ENCODE assay signal across 37 cellular contexts in the genomic region with DNA sequence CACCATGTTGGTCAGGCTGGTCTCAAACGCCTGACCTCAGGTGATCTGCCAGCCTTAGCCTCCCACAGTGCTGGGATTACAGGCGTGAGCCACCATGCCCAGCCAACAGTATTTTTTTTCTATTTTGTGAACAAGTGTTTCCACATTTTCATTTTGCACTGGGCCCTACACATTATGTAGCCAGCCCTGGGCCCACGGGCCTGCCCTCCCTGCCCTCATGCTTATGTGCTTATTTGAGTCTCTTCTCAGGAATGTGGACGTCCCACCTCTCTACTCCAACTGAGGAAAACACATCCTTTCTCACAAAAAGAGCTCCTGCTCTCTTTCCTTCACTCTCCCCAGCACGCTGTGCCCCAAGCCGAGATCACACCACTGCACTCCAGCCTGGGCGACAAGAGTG. TPM values are rescaled to one million over a fixed set of nuclear protein-coding genes. Genes with fewer than 3 reads are reported as not detected.
"Had no signal": no experiment of that assay in that cellular context is flagged by ENCODE, and none has a peak within 500 bp of the region (broad histone marks: within the 10 kb centered on the region; RNA-seq: fewer than 3 reads in every experiment).

No MANE protein-coding gene starts in this region.

- H3K4me1 Mint-ChIP-seq: activated B cell treated with CpG ODN at 0.5 μM for 24 hours; activated naive CD4-positive, alpha-beta T cell treated with anti-CD3 and anti-CD28 coated beads, Interleukin-2, amount 10 ng/mL, durations not matched to agents 7 days and 5 days; activated naive CD8-positive, alpha-beta T cell treated with anti-CD3 and anti-CD28 coated beads, Interleukin-2, amount 10 ng/mL, durations not matched to agents 7 days and 5 days; brain had no signal

- H3K4me3 ChIP-seq: ascending aorta, cardiac muscle cell had no signal

- ATAC-seq: activated CD8-positive, alpha-beta T cell treated with anti-CD3 and anti-CD28 coated beads for 36 hours; activated naive CD8-positive, alpha-beta T cell treated with anti-CD3 and anti-CD28 coated beads, Interleukin-2, amount 50 U/mL, for 24 hours; activated T-cell treated with anti-CD3 and anti-CD28 coated beads, Interleukin-2, amount 50 U/mL, for 4 hours; activated T-cell treated with anti-CD3 and anti-CD28 coated beads, Interleukin-2, amount 50 U/mL, for 72 hours had no signal

- H3K27ac Mint-ChIP-seq: activated B cell treated with CpG ODN at 0.5 μM for 24 hours; activated CD4-positive, alpha-beta memory T cell treated with anti-CD3 and anti-CD28 coated beads for 36 hours; activated CD4-positive, alpha-beta T cell treated with anti-CD3 and anti-CD28 coated beads, Interleukin-2, amount 10 ng/mL, durations not matched to agents 24 days and 14 days; activated CD8-positive, alpha-beta T cell treated with anti-CD3 and anti-CD28 coated beads for 36 hours; activated naive CD4-positive, alpha-beta T cell treated with anti-CD3 and anti-CD28 coated beads, Interleukin-2, amount 10 ng/mL, durations not matched to agents 7 days and 5 days; activated naive CD4-positive, alpha-beta T cell treated with anti-CD3 and anti-CD28 coated beads, Interleukin-2, amount 50 U/mL, for 24 hours; activated naive CD8-positive, alpha-beta T cell; activated naive CD8-positive, alpha-beta T cell treated with anti-CD3 and anti-CD28 coated beads, Interleukin-2, amount 10 ng/mL, durations not matched to agents 7 days and 5 days; activated naive CD8-positive, alpha-beta T cell treated with anti-CD3 and anti-CD28 coated beads, Interleukin-2, amount 50 U/mL, for 24 hours; activated T-cell treated with anti-CD3 and anti-CD28 coated beads, Interleukin-2, amount 50 U/mL, for 72 hours; activated T-helper 1 cell treated with anti-CD3 and anti-CD28 coated beads, Interleukin-12 subunit alpha, Interleukin-12 subunit beta, Interleukin-2, Interleukin-4 antibody, amounts not matched to agents 30 ng/mL and 10 ng/mL and 1 ng/mL, durations not matched to agents 14 hours and 24 hours and 36 hours; activated T-helper 2 cell treated with anti-CD3 and anti-CD28 coated beads, Interferon-gamma antibody, Interleukin-2, Interleukin-4, amounts not matched to agents 10 μg/mL and 5 μg/mL and 100 μg/mL, durations not matched to agents 14 hours and 24 hours and 36 hours; brain; T-helper 1 cell treated with Interleukin-12 subunit alpha and Interleukin-12 subunit beta and Interleukin-4 antibody, amounts not matched to agents 30 μg/mL and 1 μg/mL, for 36 hours; T-helper 2 cell treated with Interferon-gamma antibody and Interleukin-4, amounts not matched to agents 5 μg/mL and 100 μg/mL, for 36 hours had no signal

- H3K4me3 Mint-ChIP-seq: activated B cell treated with CpG ODN at 0.5 μM for 24 hours; activated CD4-positive, alpha-beta memory T cell treated with anti-CD3 and anti-CD28 coated beads for 36 hours; activated CD4-positive, alpha-beta T cell treated with anti-CD3 and anti-CD28 coated beads, Interleukin-2, amount 10 ng/mL, durations not matched to agents 24 days and 14 days; activated CD8-positive, alpha-beta T cell treated with anti-CD3 and anti-CD28 coated beads for 36 hours; activated naive CD4-positive, alpha-beta T cell treated with anti-CD3 and anti-CD28 coated beads, Interleukin-2, amount 10 ng/mL, durations not matched to agents 7 days and 5 days; activated naive CD4-positive, alpha-beta T cell treated with anti-CD3 and anti-CD28 coated beads, Interleukin-2, amount 50 U/mL, for 24 hours; activated naive CD8-positive, alpha-beta T cell; activated naive CD8-positive, alpha-beta T cell treated with anti-CD3 and anti-CD28 coated beads, Interleukin-2, amount 10 ng/mL, durations not matched to agents 7 days and 5 days; activated naive CD8-positive, alpha-beta T cell treated with anti-CD3 and anti-CD28 coated beads, Interleukin-2, amount 50 U/mL, for 24 hours; activated T-cell treated with anti-CD3 and anti-CD28 coated beads, Interleukin-2, amount 50 U/mL, for 4 hours; activated T-cell treated with anti-CD3 and anti-CD28 coated beads, Interleukin-2, amount 50 U/mL, for 72 hours; activated T-helper 1 cell treated with anti-CD3 and anti-CD28 coated beads, Interleukin-12 subunit alpha, Interleukin-12 subunit beta, Interleukin-2, Interleukin-4 antibody, amounts not matched to agents 30 ng/mL and 10 ng/mL and 1 ng/mL, durations not matched to agents 14 hours and 24 hours and 36 hours; brain; T-helper 1 cell treated with Interleukin-12 subunit alpha and Interleukin-12 subunit beta and Interleukin-4 antibody, amounts not matched to agents 30 μg/mL and 1 μg/mL, for 36 hours; T-helper 2 cell treated with Interferon-gamma antibody and Interleukin-4, amounts not matched to agents 5 μg/mL and 100 μg/mL, for 36 hours had no signal

- H3K27ac ChIP-seq: ascending aorta, cardiac muscle cell, VCaP had no signal

- DNase-seq: activated B cell treated with CpG ODN at 0.5 μM for 24 hours; activated CD4-positive, alpha-beta memory T cell treated with anti-CD3 and anti-CD28 coated beads for 36 hours; activated CD4-positive, alpha-beta T cell treated with anti-CD3 and anti-CD28 coated beads for 4 hours; activated CD4-positive, alpha-beta T cell treated with anti-CD3 and anti-CD28 coated beads, Interleukin-2, amount 10 ng/mL, durations not matched to agents 24 days and 14 days; activated CD4-positive, alpha-beta T cell treated with anti-CD3 and anti-CD28 coated beads, Interleukin-2, amount 50 U/mL, for 1 hour; activated CD4-positive, alpha-beta T cell treated with anti-CD3 and anti-CD28 coated beads, Interleukin-2, amount 50 U/mL, for 4 hours; activated CD4-positive, CD25-positive, alpha-beta regulatory T cell treated with anti-CD3 and anti-CD28 coated beads, Interleukin-2, amount 50 U/mL, for 72 hours; activated CD8-positive, alpha-beta memory T cell treated with anti-CD3 and anti-CD28 coated beads, Interleukin-2, amount 50 U/mL, for 4 hours; activated CD8-positive, alpha-beta T cell treated with anti-CD3 and anti-CD28 coated beads for 36 hours; activated gamma-delta T cell; activated naive CD4-positive, alpha-beta T cell treated with anti-CD3 and anti-CD28 coated beads, Interleukin-2, amount 10 ng/mL, durations not matched to agents 7 days and 5 days; activated naive CD4-positive, alpha-beta T cell treated with Interleukin-2 at 50 U/mL for 16 hours; activated naive CD8-positive, alpha-beta T cell treated with anti-CD3 and anti-CD28 coated beads, Interleukin-2, amount 10 ng/mL, durations not matched to agents 7 days and 5 days; activated naive CD8-positive, alpha-beta T cell treated with anti-CD3 and anti-CD28 coated beads, Interleukin-2, amount 50 U/mL, for 24 hours; activated T-cell treated with anti-CD3 and anti-CD28 coated beads for 4 hours; activated T-cell treated with anti-CD3 and anti-CD28 coated beads, Interleukin-2, amount 50 U/mL, for 1 hour; activated T-cell treated with anti-CD3 and anti-CD28 coated beads, Interleukin-2, amount 50 U/mL, for 4 hours; activated T-cell treated with anti-CD3 and anti-CD28 coated beads, Interleukin-2, amount 50 U/mL, for 72 hours; amygdala; anterior cingulate cortex; central memory CD4-positive, alpha-beta T cell; cerebellar nuclear complex; SW 1271; T-helper 1 cell; T-helper 2 cell; T-helper 9 cell had no signal

- H3K36me3 ChIP-seq: ascending aorta, cardiac muscle cell had no signal

- H3K4me1 ChIP-seq: ascending aorta had no signal

- H3K9me3 Mint-ChIP-seq: activated B cell treated with CpG ODN at 0.5 μM for 24 hours; activated CD4-positive, alpha-beta memory T cell treated with anti-CD3 and anti-CD28 coated beads for 36 hours; activated CD4-positive, alpha-beta T cell treated with anti-CD3 and anti-CD28 coated beads, Interleukin-2, amount 10 ng/mL, durations not matched to agents 24 days and 14 days; activated CD8-positive, alpha-beta T cell treated with anti-CD3 and anti-CD28 coated beads for 36 hours; activated naive CD4-positive, alpha-beta T cell treated with anti-CD3 and anti-CD28 coated beads, Interleukin-2, amount 10 ng/mL, durations not matched to agents 7 days and 5 days; activated naive CD4-positive, alpha-beta T cell treated with anti-CD3 and anti-CD28 coated beads, Interleukin-2, amount 50 U/mL, for 24 hours; activated naive CD8-positive, alpha-beta T cell treated with anti-CD3 and anti-CD28 coated beads, Interleukin-2, amount 10 ng/mL, durations not matched to agents 7 days and 5 days; activated naive CD8-positive, alpha-beta T cell treated with anti-CD3 and anti-CD28 coated beads, Interleukin-2, amount 50 U/mL, for 24 hours; activated T-cell treated with anti-CD3 and anti-CD28 coated beads, Interleukin-2, amount 50 U/mL, for 4 hours; activated T-helper 1 cell treated with anti-CD3 and anti-CD28 coated beads, Interleukin-12 subunit alpha, Interleukin-12 subunit beta, Interleukin-2, Interleukin-4 antibody, amounts not matched to agents 30 ng/mL and 10 ng/mL and 1 ng/mL, durations not matched to agents 14 hours and 24 hours and 36 hours; activated T-helper 2 cell treated with anti-CD3 and anti-CD28 coated beads, Interferon-gamma antibody, Interleukin-2, Interleukin-4, amounts not matched to agents 10 μg/mL and 5 μg/mL and 100 μg/mL, durations not matched to agents 14 hours and 24 hours and 36 hours; brain; T-helper 1 cell treated with Interleukin-12 subunit alpha and Interleukin-12 subunit beta and Interleukin-4 antibody, amounts not matched to agents 30 μg/mL and 1 μg/mL, for 36 hours; T-helper 2 cell treated with Interferon-gamma antibody and Interleukin-4, amounts not matched to agents 5 μg/mL and 100 μg/mL, for 36 hours had no signal

- H3K36me3 Mint-ChIP-seq: activated CD4-positive, alpha-beta memory T cell treated with anti-CD3 and anti-CD28 coated beads for 36 hours; activated naive CD4-positive, alpha-beta T cell treated with anti-CD3 and anti-CD28 coated beads, Interleukin-2, amount 10 ng/mL, durations not matched to agents 7 days and 5 days; activated naive CD8-positive, alpha-beta T cell; brain had no signal

- H3K9me3 ChIP-seq: ascending aorta had no signal

- H3K27me3 Mint-ChIP-seq: activated B cell treated with CpG ODN at 0.5 μM for 24 hours; activated CD4-positive, alpha-beta memory T cell treated with anti-CD3 and anti-CD28 coated beads for 36 hours; activated CD8-positive, alpha-beta T cell treated with anti-CD3 and anti-CD28 coated beads for 36 hours; activated naive CD4-positive, alpha-beta T cell treated with anti-CD3 and anti-CD28 coated beads, Interleukin-2, amount 50 U/mL, for 24 hours; activated naive CD8-positive, alpha-beta T cell; activated naive CD8-positive, alpha-beta T cell treated with anti-CD3 and anti-CD28 coated beads, Interleukin-2, amount 10 ng/mL, durations not matched to agents 7 days and 5 days; activated naive CD8-positive, alpha-beta T cell treated with anti-CD3 and anti-CD28 coated beads, Interleukin-2, amount 50 U/mL, for 24 hours; brain had no signal

- H3K27me3 ChIP-seq: ascending aorta, cardiac muscle cell had no signal

RNA-seq across cellular contexts. Expression of a gene that starts 17.0 kb away (rescaled TPM):
- total RNA-seq: ascending aorta, bronchial epithelial cell, cardiac muscle cell had no signal
